20 cellular contexts compared by ENCODE assay signal in the genomic region with DNA sequence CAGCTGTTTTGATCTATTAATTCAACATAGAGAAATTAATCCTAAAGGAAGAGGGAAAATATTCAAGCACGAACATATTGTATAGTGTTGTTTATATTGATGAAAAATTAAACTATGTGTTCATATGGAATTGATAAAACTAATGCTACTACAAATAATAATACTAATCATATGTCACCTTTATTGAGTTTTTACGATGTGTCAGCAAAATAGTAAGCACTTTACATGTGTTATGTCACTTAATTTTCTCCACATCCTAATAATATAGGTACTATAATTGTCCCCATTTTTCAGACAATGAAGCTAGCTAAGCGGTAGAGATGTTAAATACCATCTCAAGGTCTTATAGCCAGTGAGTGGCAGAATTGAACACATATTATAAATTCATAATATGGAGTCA.
DNase-seq lines count a peak whose midpoint lies in the region; ATAC-seq, FAIRE-seq and TF ChIP-seq lines count a peak whose summit lies in the region.
"Had no signal": no experiment of that assay in that cellular context is flagged by ENCODE, and none has a peak within 500 bp of the region (broad histone marks: within the 10 kb centered on the region; RNA-seq: fewer than 3 reads in every experiment).

No MANE protein-coding gene starts in this region.

- CTCF ChIA-PET in HepG2 (lab: Yijun Ruan, JAX; ENCODE audit: low intra/inter-chr PET ratio, low total read pairs) (no interaction called here), K562 (lab: Yijun Ruan, JAX; ENCODE audit: low intra/inter-chr PET ratio) (no interaction called here)

- no peaks in the 10 kb centered on the region for H3K9me1 ChIP-seq in K562 (ENCODE audit: control insufficient read depth, insufficient read depth, low read length)

- H3K27me3 ChIP-seq in HepG2 (ENCODE audit: control insufficient read depth in 1 of 2, insufficient read depth in 2 of 2, low read length in 2 of 2), result no peaks in the 10 kb centered on the region
- H3K27me3 ChIP-seq in right lobe of liver, result no peaks in the 10 kb centered on the region
- H3K27me3 ChIP-seq in K562 (ENCODE audit: control insufficient read depth in 2 of 2, insufficient read depth in 2 of 2, low read length in 2 of 2), result no peaks in the 10 kb centered on the region
- H3K27me3 ChIP-seq in upper lobe of right lung, result no peaks in the 10 kb centered on the region
- H3K27me3 ChIP-seq: BE2C, BLaER1 had no signal

- in situ Hi-C loops in HepG2 (cut with HindIII; ENCODE audit: extremely low pct_ligation_motif_present, low pct_unique_long_range_greater_than_20kb) (no loop called here), K562 (cut with MboI) (no loop called here)

- H4K20me1 ChIP-seq in HepG2 (ENCODE audit: insufficient read depth, low read length) (no peaks in the 10 kb centered on the region), K562 (replicated peaks; ENCODE audit: control insufficient read depth, insufficient read depth, low read length) (no peaks in the 10 kb centered on the region)
- H4K20me1 ChIP-seq: BLaER1 had no signal

- BruUV-seq in HepG2 (replicated peaks; lab: Mats Ljungman, UMichigan), result no TSS peak
- no TSS peak for BruUV-seq in K562 (replicated peaks; lab: Mats Ljungman, UMichigan)

- H2AFZ ChIP-seq in HepG2 (ENCODE audit: low read length) (no peak overlapping the region), K562 (ENCODE audit: low read depth, low read length) (no peak overlapping the region)

- FAIRE-seq in HepG2 (lab: Jason Lieb, UNC) (no peak), K562 (lab: Jason Lieb, UNC) (no peak)
- FAIRE-seq: G401.6, GM12891, GM19239 had no signal

- no peaks in the 10 kb centered on the region for H3K79me2 ChIP-seq in HepG2 (ENCODE audit: insufficient read depth, low read length)
- no peaks in the 10 kb centered on the region for H3K79me2 ChIP-seq in K562 (ENCODE audit: control insufficient read depth, insufficient read depth, low read length)

- H3K4me3 ChIP-seq in HepG2 (replicated peaks in 1 of 3; ENCODE audit: insufficient read depth in 1 of 3, low read depth in 2 of 3, low read length in 3 of 3) (no peak overlapping the region), right lobe of liver (no peak overlapping the region), K562 (no peak overlapping the region), upper lobe of right lung (no peak overlapping the region)
- H3K4me3 ChIP-seq: BLaER1 had no signal

- ATAC-seq in HepG2 (no peak), right lobe of liver (no peak), K562 (no peak), upper lobe of right lung (no peak)

- DNase-seq in HepG2 (ENCODE audit: low spot score), result no peak
- no peak for DNase-seq in right lobe of liver
- DNase-seq in K562 (ENCODE audit: extremely low read depth in 1 of 4, low spot score in 3 of 4), result no peak
- no peak for DNase-seq in DMS153 (lab: John Stamatoyannopoulos, UW)
- no peak for DNase-seq in upper lobe of right lung
- DNase-seq: ACHN; BE2C; C1 segment of cervical spinal cord; CD4-positive, alpha-beta memory T cell; CD4-positive, CD25-positive, alpha-beta regulatory T cell; CD8-positive, alpha-beta memory T cell; COR-L47; DMS 273 treated with DMSO at 0.1 percent for 48 hours; DMS79 treated with DMSO at 0.1 percent for 48 hours; GF-D8 had no signal

- TF ChIP-seq CTCF in HepG2 (CRISPR knock-in tag; IDR thresholded peaks at IDR 0.05) (no peak), right lobe of liver (IDR thresholded peaks at IDR 0.05) (no peak), K562 (IDR thresholded peaks at IDR 0.05 in 2 of 3, conservative IDR thresholded peaks at IDR 0.05 in 1 of 3; ENCODE audit: insufficient read depth in 2 of 3, low read depth in 1 of 3, low read length in 3 of 3) (no peak), upper lobe of right lung (IDR thresholded peaks at IDR 0.05) (no peak)

- H3K9me3 ChIP-seq in HepG2 (ENCODE audit: low read length), result peaks cover 87% of the 10 kb centered on the region
- no peaks in the 10 kb centered on the region for H3K9me3 ChIP-seq in right lobe of liver
- H3K9me3 ChIP-seq in K562 (replicated peaks; ENCODE audit: control insufficient read depth, insufficient read depth, low read depth, low read length), result no peaks in the 10 kb centered on the region
- H3K9me3 ChIP-seq in upper lobe of right lung, result no peaks in the 10 kb centered on the region
- H3K9me3 ChIP-seq: BE2C, BLaER1 had no signal

- TF ChIP-seq RAD21 in HepG2 (CRISPR knock-in tag; IDR thresholded peaks at IDR 0.05) (no peak), K562 (CRISPR knock-in tag; conservative IDR thresholded peaks at IDR 0.05 in 1 of 2, IDR thresholded peaks at IDR 0.05 in 1 of 2) (no peak)

- H3K27ac ChIP-seq in HepG2 (ENCODE audit: extremely low read length, insufficient read depth, low read length) (no peak overlapping the region), right lobe of liver (no peak overlapping the region), K562 (ENCODE audit: extremely low read depth, low read depth, low read length) (no peak overlapping the region), upper lobe of right lung (no peak overlapping the region)
- H3K27ac ChIP-seq: 22Rv1, BLaER1 had no signal

- H3K9ac ChIP-seq in HepG2 (ENCODE audit: insufficient read depth, low read depth, low read length) (no peak overlapping the region), K562 (ENCODE audit: insufficient read depth in 1 of 2, low read depth in 2 of 2, low read length in 2 of 2) (no peak overlapping the region)
- H3K9ac ChIP-seq: BLaER1 had no signal

- 3% methylated on average over 3 of the region's 3 CpGs for WGBS in HepG2 (ENCODE audit: low lambda C conversion rate)
- WGBS in right lobe of liver (ENCODE audit: insufficient coverage, low coverage, low lambda C conversion rate, missing lambda C conversion rate), result 59% methylated on average over 3 of the region's 3 CpGs
- WGBS in K562 (ENCODE audit: insufficient coverage, low coverage, missing lambda C conversion rate), result 0% methylated on average over 3 of the region's 3 CpGs

- H3K4me1 ChIP-seq in HepG2 (ENCODE audit: insufficient read depth, low read length) (no peaks in the 10 kb centered on the region), right lobe of liver (no peaks in the 10 kb centered on the region), K562 (replicated peaks in 1 of 2; ENCODE audit: control insufficient read depth in 2 of 2, insufficient read depth in 2 of 2, low read length in 2 of 2) (no peaks in the 10 kb centered on the region), upper lobe of right lung (no peaks in the 10 kb centered on the region)
- H3K4me1 ChIP-seq: BE2C, BLaER1 had no signal

- no peak overlapping the region for H3K4me2 ChIP-seq in HepG2 (ENCODE audit: low read depth, low read length)
- H3K4me2 ChIP-seq in K562 (ENCODE audit: insufficient read depth, low read length), result no peak overlapping the region
- H3K4me2 ChIP-seq: BLaER1 had no signal

- no peak for TF ChIP-seq EP300 in HepG2 (IDR thresholded peaks at IDR 0.05; ENCODE audit: low read depth in 2 of 2, low read length in 2 of 2)
- TF ChIP-seq EP300 in HepG2 (CRISPR knock-in tag; IDR thresholded peaks at IDR 0.05; ENCODE audit: borderline replicate concordance), result no peak
- TF ChIP-seq EP300 in K562 (IDR thresholded peaks at IDR 0.05; ENCODE audit: low read length), result no peak

- H3K36me3 ChIP-seq in HepG2 (replicated peaks in 1 of 2; ENCODE audit: control insufficient read depth in 1 of 2, insufficient read depth in 2 of 2, low read length in 2 of 2) (no peaks in the 10 kb centered on the region), right lobe of liver (no peaks in the 10 kb centered on the region), K562 (ENCODE audit: control insufficient read depth, insufficient read depth, low read length) (no peaks in the 10 kb centered on the region), upper lobe of right lung (no peaks in the 10 kb centered on the region)
- H3K36me3 ChIP-seq: BE2C, BLaER1 had no signal

- intact Hi-C loops in HepG2 (cut with micrococcal nuclease; ENCODE audit: unreplicated experiment) (no loop called here), right lobe of liver (cut with DNase I) (no loop called here), K562 (cut with micrococcal nuclease) (no loop called here), upper lobe of right lung (cut with DNase I) (no loop called here)

- TF ChIP-seq POLR2A in HepG2 (IDR thresholded peaks at IDR 0.05; ENCODE audit: insufficient read depth in 1 of 2, low read depth in 2 of 2, low read length in 2 of 2), result no peak
- no peak for TF ChIP-seq POLR2A in right lobe of liver (IDR thresholded peaks at IDR 0.05)
- TF ChIP-seq POLR2A in K562 (conservative IDR thresholded peaks at IDR 0.05), result no peak

- POLR2A ChIA-PET in HepG2 (lab: Yijun Ruan, JAX) (no interaction called here), K562 (lab: Yijun Ruan, JAX) (no interaction called here)

TF ChIP-seq in HepG2, 621 proteins besides CTCF, POLR2A, EP300 and RAD21 (continues in another document):
- no peak for TF ChIP-seq MBD4 (IDR thresholded peaks at IDR 0.05; ENCODE audit: borderline replicate concordance, low read length)
- TF ChIP-seq NR2F6 (IDR thresholded peaks at IDR 0.05), result no peak
- TF ChIP-seq NR2F6 (CRISPR knock-in tag; IDR thresholded peaks at IDR 0.05), result no peak
- peak; percentile 94 for TF ChIP-seq MAFF (IDR thresholded peaks at IDR 0.05; ENCODE audit: low read depth, low read length)
- TF ChIP-seq MTA3 (CRISPR knock-in tag; IDR thresholded peaks at IDR 0.05), result no peak
- TF ChIP-seq NFYB (CRISPR knock-in tag; IDR thresholded peaks at IDR 0.05), result no peak
- TF ChIP-seq SIX1 (CRISPR knock-in tag; IDR thresholded peaks at IDR 0.05; ENCODE audit: borderline replicate concordance), result no peak
- no peak for TF ChIP-seq MEF2D (CRISPR knock-in tag; IDR thresholded peaks at IDR 0.05)

TF ChIP-seq in K562, 482 proteins besides CTCF, POLR2A, EP300 and RAD21 (continues in another document):
- TF ChIP-seq MAFG (tag; conservative IDR thresholded peaks at IDR 0.05) (peak; percentile 53), HEY1 (CRISPR knock-in tag; IDR thresholded peaks at IDR 0.05; ENCODE audit: borderline replicate concordance) (no peak), CC2D1A (IDR thresholded peaks at IDR 0.05) (no peak), ZNF316 (IDR thresholded peaks at IDR 0.05) (peak; percentile 85), PRMT5 (CRISPR knock-in tag; IDR thresholded peaks at IDR 0.05) (no peak), MAFF (IDR thresholded peaks at IDR 0.05; ENCODE audit: low read length) (peak; percentile 74), NR2C1 (IDR thresholded peaks at IDR 0.05) (no peak), NR2C1 (tag; IDR thresholded peaks at IDR 0.05) (no peak)

Comparison
In these comparisons a context has a peak if more than half of its experiments do, and no peak if none do; other contexts are left out.
1. Of the 241 proteins assayed by ChIP-seq in both HepG2 and K562: peak only in HepG2: none; only in K562: MAFG; in both: MAFF and MAFK; in neither: 238.